Comparison of ENCODE assay signal across 8 cellular contexts in genomic region chr3:126267169-126267975, GRCh38.
DNase-seq lines count a peak whose midpoint lies in the region; ATAC-seq, FAIRE-seq and TF ChIP-seq lines count a peak whose summit lies in the region.

No MANE protein-coding gene starts in this region.

- H3K27me3 ChIP-seq in astrocyte (ENCODE audit: insufficient read depth, low read length) = no peaks in the 10 kb centered on the region
- no peaks in the 10 kb centered on the region for H3K27me3 ChIP-seq in right cardiac atrium (ENCODE audit: control insufficient read depth, insufficient read depth)
- no peaks in the 10 kb centered on the region for H3K27me3 ChIP-seq in prostate gland (replicated peaks; ENCODE audit: insufficient read depth)

- peak overlapping the region; percentile 67 for H3K4me3 Mint-ChIP-seq in astrocyte (ENCODE audit: unreplicated experiment)
- H3K4me3 Mint-ChIP-seq in activated CD8-positive, alpha-beta T cell treated with anti-CD3 and anti-CD28 coated beads, Interleukin-2, amount 10 ng/mL, durations not matched to agents 7 days and 5 days = no peak overlapping the region

- peak overlapping the region; percentile 88 for H3K4me2 ChIP-seq in astrocyte (ENCODE audit: low read length)

- peak overlapping the region; percentile 72 for H3K9ac ChIP-seq in astrocyte (ENCODE audit: low read length)

- no peak for TF ChIP-seq CTCF in astrocyte (IDR thresholded peaks at IDR 0.05; ENCODE audit: insufficient read depth, low read depth, low read length)
- TF ChIP-seq CTCF in prostate gland (IDR thresholded peaks at IDR 0.05) = no peak

- POLR2A ChIA-PET in activated CD8-positive, alpha-beta T cell treated with anti-CD3 and anti-CD28 coated beads, Interleukin-2, amount 10 ng/mL, durations not matched to agents 7 days and 5 days (lab: Charles Lee) = no interaction called here

- H3K36me3 Mint-ChIP-seq in astrocyte (ENCODE audit: low read depth, unreplicated experiment) = peaks cover 3% of the 10 kb centered on the region
- no peaks in the 10 kb centered on the region for H3K36me3 Mint-ChIP-seq in activated CD8-positive, alpha-beta T cell treated with anti-CD3 and anti-CD28 coated beads, Interleukin-2, amount 10 ng/mL, durations not matched to agents 7 days and 5 days (ENCODE audit: low read depth)

- no peak for TF ChIP-seq POLR2A in prostate gland (IDR thresholded peaks at IDR 0.05)

- no peaks in the 10 kb centered on the region for H3K36me3 ChIP-seq in astrocyte (ENCODE audit: insufficient read depth, low read length)
- H3K36me3 ChIP-seq in prostate gland = no peaks in the 10 kb centered on the region

- 2% methylated on average over 62 of the region's 62 CpGs for WGBS in right cardiac atrium
- 6% methylated on average over 54 of the region's 62 CpGs for WGBS in prostate gland

- H3K4me3 ChIP-seq in astrocyte (ENCODE audit: insufficient read depth, low read depth, low read length) (peak overlapping the region; percentile 51), right cardiac atrium (ENCODE audit: low read length) (no peak overlapping the region), prostate gland (peak overlapping the region; percentile 9 to 16)

- no peaks in the 10 kb centered on the region for H3K79me2 ChIP-seq in astrocyte (ENCODE audit: insufficient read depth, low read length)

- DNase-seq in HPDE6-E6E7 (ENCODE audit: extremely low spot score) (peak; percentile 50), astrocyte (ENCODE audit: low read depth) (peak; percentile 87), right cardiac atrium (peak; percentile 86 to 94 (median 93)), prostate gland (ENCODE audit: low spot score) (peak; percentile 61), DMS153 (lab: John Stamatoyannopoulos, UW) (no peak)
- DNase-seq in activated CD8-positive, alpha-beta T cell treated with anti-CD3 and anti-CD28 coated beads, Interleukin-2, amount 10 ng/mL, durations not matched to agents 7 days and 5 days = no peak

- H3K9me3 ChIP-seq in astrocyte (ENCODE audit: insufficient read depth, low read depth, low read length) (no peaks in the 10 kb centered on the region), right cardiac atrium (ENCODE audit: control insufficient read depth, low read length) (no peaks in the 10 kb centered on the region), prostate gland (no peaks in the 10 kb centered on the region)

- H3K9me3 Mint-ChIP-seq in astrocyte (ENCODE audit: unreplicated experiment) = peaks cover 8% of the 10 kb centered on the region
- H3K9me3 Mint-ChIP-seq in activated CD8-positive, alpha-beta T cell treated with anti-CD3 and anti-CD28 coated beads, Interleukin-2, amount 10 ng/mL, durations not matched to agents 7 days and 5 days (ENCODE audit: insufficient read depth) = no peaks in the 10 kb centered on the region

- H2AFZ ChIP-seq in astrocyte (ENCODE audit: low read depth, low read length) = peak overlapping the region; percentile 72

- peaks cover 16% of the 10 kb centered on the region for H3K27me3 Mint-ChIP-seq in astrocyte (ENCODE audit: low read depth, unreplicated experiment)
- H3K27me3 Mint-ChIP-seq in activated CD8-positive, alpha-beta T cell treated with anti-CD3 and anti-CD28 coated beads, Interleukin-2, amount 10 ng/mL, durations not matched to agents 7 days and 5 days (ENCODE audit: low read depth) = peaks cover 19% of the 10 kb centered on the region

- CTCF ChIA-PET in activated CD8-positive, alpha-beta T cell treated with anti-CD3 and anti-CD28 coated beads, Interleukin-2, amount 10 ng/mL, durations not matched to agents 7 days and 5 days (lab: Charles Lee) = no interaction called here

- intact Hi-C loops in right cardiac atrium (cut with DNase I) (loop anchor here in 2 of 4 donors (5.0 to 10.0 kb wide), 2 partner anchors 90 to 207 kb away; partner anchors contain the start of genes KLF15 (in 1 of the 2) and ZXDC (in 1 of the 2)), prostate gland (cut with DNase I) (no loop called here)

- ATAC-seq in right cardiac atrium = peak; percentile 79 to 82
- ATAC-seq in GM19395 (IDR thresholded peaks at IDR 0.05; ENCODE audit: unreplicated experiment) = no peak
- ATAC-seq in activated CD8-positive, alpha-beta T cell treated with anti-CD3 and anti-CD28 coated beads, Interleukin-2, amount 10 ng/mL, durations not matched to agents 7 days and 5 days = no peak
- ATAC-seq in GM21717 (IDR thresholded peaks at IDR 0.05; ENCODE audit: unreplicated experiment) = no peak

- FAIRE-seq in astrocyte (lab: Jason Lieb, UNC) = no peak

- H3K27ac Mint-ChIP-seq in astrocyte (ENCODE audit: unreplicated experiment) = peak overlapping the region; percentile 79
- H3K27ac Mint-ChIP-seq in activated CD8-positive, alpha-beta T cell treated with anti-CD3 and anti-CD28 coated beads, Interleukin-2, amount 10 ng/mL, durations not matched to agents 7 days and 5 days = no peak overlapping the region

- peaks cover 13% of the 10 kb centered on the region for H3K4me1 Mint-ChIP-seq in astrocyte (ENCODE audit: low read depth, unreplicated experiment)
- H3K4me1 Mint-ChIP-seq in activated CD8-positive, alpha-beta T cell treated with anti-CD3 and anti-CD28 coated beads, Interleukin-2, amount 10 ng/mL, durations not matched to agents 7 days and 5 days (ENCODE audit: low read depth) = no peaks in the 10 kb centered on the region

- H4K20me1 ChIP-seq in astrocyte (ENCODE audit: insufficient read depth, low read length) = no peaks in the 10 kb centered on the region

- peaks cover 24% of the 10 kb centered on the region for H3K4me1 ChIP-seq in astrocyte (ENCODE audit: insufficient read depth, low read length)
- H3K4me1 ChIP-seq in right cardiac atrium (ENCODE audit: control insufficient read depth, insufficient read depth, low read length) = peaks cover 9% of the 10 kb centered on the region
- H3K4me1 ChIP-seq in prostate gland (replicated peaks) = peaks cover 10% of the 10 kb centered on the region

- peak overlapping the region; percentile 42 for H3K27ac ChIP-seq in astrocyte (ENCODE audit: low read depth, low read length)
- H3K27ac ChIP-seq in right cardiac atrium (ENCODE audit: low read length) = peak overlapping the region; percentile 69
- H3K27ac ChIP-seq in prostate gland = peak overlapping the region; percentile 73 to 76

Comparison
In these comparisons a context has a peak if more than half of its experiments do, and no peak if none do; other contexts are left out.
1. DNase-seq: peak in HPDE6-E6E7 (single experiment), astrocyte (single experiment), right cardiac atrium (3 of 3) and prostate gland (single experiment); none in DMS153 (single experiment) and activated CD8-positive, alpha-beta T cell treated with anti-CD3 and anti-CD28 coated beads, Interleukin-2, amount 10 ng/mL, durations not matched to agents 7 days and 5 days (single experiment).
2. ATAC-seq: peak in right cardiac atrium (2 of 2); none in GM19395 (single experiment), activated CD8-positive, alpha-beta T cell treated with anti-CD3 and anti-CD28 coated beads, Interleukin-2, amount 10 ng/mL, durations not matched to agents 7 days and 5 days (single experiment) and GM21717 (single experiment).
3. Peak in every context shown above with its lines, with median percentiles within 50 percentile points of each other: H3K27ac ChIP-seq.